13 cellular contexts compared by ENCODE assay signal in genomic region chr2:208112273-208112699, GRCh38. TPM values are rescaled to one million over a fixed set of nuclear protein-coding genes. Genes with fewer than 3 reads are reported as not detected.
DNase-seq lines count a peak whose midpoint lies in the region; ATAC-seq, FAIRE-seq and TF ChIP-seq lines count a peak whose summit lies in the region.
"Not testable (repeated sequence)": the region's sequence is repeated elsewhere in the genome, so short reads cannot be mapped to it uniquely, and the experiment has no call there.
"Had no signal": no experiment of that assay in that cellular context is flagged by ENCODE, and none has a peak within 500 bp of the region (broad histone marks: within the 10 kb centered on the region; RNA-seq: fewer than 3 reads in every experiment).

No MANE protein-coding gene starts in this region.

- H3K4me2 ChIP-seq in GM23338: peak overlapping the region; percentile 58
- peak overlapping the region; percentile 29 to 62 for H3K4me2 ChIP-seq in H1 (ENCODE audit: insufficient read depth in 1 of 2, low read depth in 2 of 2, low read length in 2 of 2)
- H3K4me2 ChIP-seq in mesendoderm (ENCODE audit: low read length): not testable (repeated sequence)

- H3K23ac ChIP-seq in H1 (ENCODE audit: insufficient read length); mesendoderm (ENCODE audit: low read length): not testable (repeated sequence)

- not testable (repeated sequence) for H3F3A ChIP-seq in GM23338 (replicated peaks; ENCODE audit: low read depth)

- intact Hi-C loops in aorta (cut with DNase I): not testable (repeated sequence)

- not testable (repeated sequence) for H2BK15ac ChIP-seq in H1 (ENCODE audit: low read length); mesendoderm (replicated peaks; ENCODE audit: low read depth)

- peak overlapping the region; percentile 52; the same call in 1 of the 2 replicates for H3K27ac Mint-ChIP-seq in GM23338
- H3K27ac Mint-ChIP-seq in WTC11; stimulated activated effector memory CD8-positive, alpha-beta T cell treated with anti-CD3 and anti-CD28 coated beads, Interleukin-12 subunit alpha, Interleukin-12 subunit beta, amount 100 ng/mL, for 72 hours: not testable (repeated sequence)

- not testable (repeated sequence) for H4K20me1 ChIP-seq in GM23338 (replicated peaks; ENCODE audit: insufficient read depth); H1 (replicated peaks in 1 of 2; ENCODE audit: control insufficient read depth in 1 of 2, insufficient read depth in 2 of 2, low read length in 2 of 2)

- H4K91ac ChIP-seq in H1 (replicated peaks; ENCODE audit: insufficient read length, low read length): not testable (repeated sequence)

- peaks cover 12% of the 10 kb centered on the region; the same call in 2 of the 3 replicates for H3K36me3 Mint-ChIP-seq in GM23338 (ENCODE audit: low read depth)
- H3K36me3 Mint-ChIP-seq in WTC11; stimulated activated effector memory CD8-positive, alpha-beta T cell treated with anti-CD3 and anti-CD28 coated beads, Interleukin-12 subunit alpha, Interleukin-12 subunit beta, amount 100 ng/mL, for 72 hours: not testable (repeated sequence)

- CTCF ChIA-PET in WTC11 (lab: Charles Lee) (interaction anchor here (1.2 to 1.3 kb wide), 2 partner anchors 10 to 11 kb away, joined by 3 to 9 read pairs; no protein-coding TSS in a partner anchor), H1 (lab: Charles Lee; ENCODE audit: partially characterized antibody) (interaction anchor here (0.8 to 1.8 kb wide), 4 partner anchors 10 to 71 kb away, joined by 3 to 9 read pairs (median 3); no protein-coding TSS in a partner anchor)

- H3K4me1 Mint-ChIP-seq in GM23338 (peaks cover 33% of the 10 kb centered on the region), WTC11 (peaks cover 42% of the 10 kb centered on the region)
- not testable (repeated sequence) for H3K4me1 Mint-ChIP-seq in stimulated activated effector memory CD8-positive, alpha-beta T cell treated with anti-CD3 and anti-CD28 coated beads, Interleukin-12 subunit alpha, Interleukin-12 subunit beta, amount 100 ng/mL, for 72 hours

- peak overlapping the region; percentile 36 for H4K5ac ChIP-seq in H1 (ENCODE audit: insufficient read length, low read depth, low read length)
- H4K5ac ChIP-seq in mesendoderm (ENCODE audit: low read length): not testable (repeated sequence)

- H3K4ac ChIP-seq in H1 (replicated peaks; ENCODE audit: insufficient read length, low read depth, low read length); mesendoderm (ENCODE audit: low read depth, low read length): not testable (repeated sequence)

- H3K4me1 ChIP-seq in GM23338 (ENCODE audit: insufficient read depth) (peaks cover 41% of the 10 kb centered on the region), H1 (replicated peaks in 1 of 4; ENCODE audit: control insufficient read depth in 3 of 4, insufficient read depth in 4 of 4, low read length in 3 of 4) (peaks cover 3 to 15% (median 8%) of the 10 kb centered on the region in 4 experiments; a peak in 5 of 7 replicates)
- H3K4me1 ChIP-seq in iPS DF 6.9 (ENCODE audit: control insufficient read depth, insufficient read depth, low read length); mesendoderm (ENCODE audit: control insufficient read depth, low read depth, low read length); neuron (ENCODE audit: insufficient read depth, low read length); aorta (ENCODE audit: control insufficient read depth in 1 of 2, insufficient read depth in 2 of 2, low read length in 2 of 2): not testable (repeated sequence)

- not testable (repeated sequence) for H3K9me2 ChIP-seq in GM23338 (ENCODE audit: insufficient read depth)

- H2AFZ ChIP-seq in GM23338 (peak overlapping the region; percentile 54; the same call in 1 of the 2 replicates), H1 (ENCODE audit: low read length) (peak overlapping the region; percentile 49; the same call in 1 of the 2 replicates), neuron (ENCODE audit: low read depth, low read length) (peak overlapping the region; percentile 4)

- peak; percentile 86 for ATAC-seq in GM23338
- peak; percentile 55 for ATAC-seq in WTC11
- ATAC-seq in stimulated activated effector memory CD8-positive, alpha-beta T cell treated with anti-CD3 and anti-CD28 coated beads, Interleukin-12 subunit alpha, Interleukin-12 subunit beta, amount 100 ng/mL, for 72 hours: peak; percentile 32
- ATAC-seq in aorta (ENCODE audit: low FRiP score): peak; percentile 26

- H3K79me1 ChIP-seq in H1 (ENCODE audit: low read depth, low read length); mesendoderm (ENCODE audit: low read length): not testable (repeated sequence)

- H3K27me3 ChIP-seq in GM23338 (ENCODE audit: insufficient read depth); H1 (replicated peaks in 1 of 4; ENCODE audit: control insufficient read depth in 3 of 4, extremely low read depth in 1 of 4, insufficient read depth in 3 of 4, low read length in 3 of 4); iPS DF 6.9 (ENCODE audit: control insufficient read depth, insufficient read depth, low read length); mesendoderm (ENCODE audit: insufficient read depth, low read length, poor library complexity); neuron (ENCODE audit: insufficient read depth, low read length); aorta (ENCODE audit: control insufficient read depth in 1 of 2, insufficient read depth in 2 of 2, low read length in 1 of 2): not testable (repeated sequence)

- FAIRE-seq in H1 (lab: Jason Lieb, UNC): not testable (repeated sequence)

- not testable (repeated sequence) for TF ChIP-seq RAD21 in H1 (IDR thresholded peaks at IDR 0.05 in 1 of 2, conservative IDR thresholded peaks at IDR 0.05 in 1 of 2; ENCODE audit: low read depth in 2 of 2, low read length in 2 of 2)

- not testable (repeated sequence) for H4K8ac ChIP-seq in H1 (ENCODE audit: extremely low read depth, insufficient read depth, low read length); mesendoderm (ENCODE audit: low read depth, low read length)

- H3K4me3 Mint-ChIP-seq in GM23338: peak overlapping the region; percentile 79
- H3K4me3 Mint-ChIP-seq in WTC11: peak overlapping the region; percentile 57
- H3K4me3 Mint-ChIP-seq in stimulated activated effector memory CD8-positive, alpha-beta T cell treated with anti-CD3 and anti-CD28 coated beads, Interleukin-12 subunit alpha, Interleukin-12 subunit beta, amount 100 ng/mL, for 72 hours: not testable (repeated sequence)

- WGBS in H1 (ENCODE audit: extremely low coverage in 1 of 2, insufficient coverage in 1 of 2, insufficient read length in 1 of 2, insufficient replicate concordance in 2 of 2, low coverage in 1 of 2, low lambda C conversion rate in 2 of 2, missing lambda C conversion rate in 1 of 2), 2 experiments: 40% methylated on average over 23 of the region's 34 CpGs; no CpG with 5 or more reads in 1 of the 2 experiments
- no CpG with 5 or more reads among the region's 34 CpGs for WGBS in iPS DF 6.9 (ENCODE audit: insufficient coverage, insufficient read length)
- no CpG with 5 or more reads among the region's 34 CpGs for WGBS in mesendoderm (ENCODE audit: extremely low coverage, insufficient coverage, low lambda C conversion rate)
- 5% methylated on average over 24 to 34 of the region's 34 CpGs for WGBS in aorta, 2 donors

- not testable (repeated sequence) for H3K14ac ChIP-seq in H1 (ENCODE audit: insufficient read length)

- H2BK120ac ChIP-seq in H1 (replicated peaks; ENCODE audit: low read depth, low read length); mesendoderm (ENCODE audit: low read depth, low read length): not testable (repeated sequence)

- H3K23me2 ChIP-seq in H1 (ENCODE audit: low read depth, low read length): not testable (repeated sequence)

- H3K18ac ChIP-seq in H1 (ENCODE audit: extremely low read depth, low read length) (peak overlapping the region; percentile 48; the same call in 1 of the 2 replicates), mesendoderm (ENCODE audit: low read length) (peak overlapping the region; percentile 99)

- not testable (repeated sequence) for H3K27me3 Mint-ChIP-seq in GM23338 (ENCODE audit: insufficient read depth, low read depth, poor library complexity); WTC11 (ENCODE audit: low read depth)

- H3K36me3 ChIP-seq in GM23338 (ENCODE audit: insufficient read depth); H1 (ENCODE audit: control insufficient read depth in 2 of 4, insufficient read depth in 4 of 4, low read length in 3 of 4); iPS DF 6.9 (ENCODE audit: control insufficient read depth, insufficient read depth, low read length); mesendoderm (ENCODE audit: control insufficient read depth, insufficient read depth, low read length); neuron (ENCODE audit: insufficient read depth, low read length); aorta (ENCODE audit: control insufficient read depth in 1 of 2, insufficient read depth in 2 of 2, low read length in 1 of 2): not testable (repeated sequence)

- H3K4me3 ChIP-seq in GM23338 (peak overlapping the region; percentile 48), H1 (ENCODE audit: extremely low read depth in 1 of 4, insufficient read depth in 2 of 4, low read depth in 3 of 4, low read length in 4 of 4) (peak overlapping the region; percentile 6 to 49 (median 24); a peak in 6 of 8 replicates), iPS DF 6.9 (ENCODE audit: low read length) (peak overlapping the region; percentile 23; the same call in 1 of the 2 replicates)
- H3K4me3 ChIP-seq in mesendoderm (ENCODE audit: low read length); neuron (ENCODE audit: low read length); aorta (ENCODE audit: low read length in 2 of 2): not testable (repeated sequence)

- not testable (repeated sequence) for H3K9me3 Mint-ChIP-seq in GM23338; WTC11; stimulated activated effector memory CD8-positive, alpha-beta T cell treated with anti-CD3 and anti-CD28 coated beads, Interleukin-12 subunit alpha, Interleukin-12 subunit beta, amount 100 ng/mL, for 72 hours

- not testable (repeated sequence) for TF ChIP-seq POLR2A in H1 (IDR thresholded peaks at IDR 0.05; ENCODE audit: control extremely low read depth in 1 of 2, low read depth in 2 of 2, low read length in 2 of 2)

- POLR2A ChIA-PET in WTC11 (lab: Charles Lee): not testable (repeated sequence)
- POLR2A ChIA-PET in H1 (lab: Charles Lee; ENCODE audit: partially characterized antibody): interaction anchor here (1.4 kb wide), 1 partner anchor 142 kb away, joined by 3 read pairs; the partner anchor contains the start of gene IDH1

- H2AK5ac ChIP-seq in H1 (ENCODE audit: low read depth, low read length); mesendoderm (ENCODE audit: low read length): not testable (repeated sequence)

- H3K9ac ChIP-seq in H1 (replicated peaks in 1 of 4; ENCODE audit: extremely low read depth in 1 of 4, low read depth in 3 of 4, low read length in 3 of 4): 0 out of 7 replicates have a peak overlapping the region, but pooled peaks of 1 of the 4 experiments have one; percentile 29
- H3K9ac ChIP-seq in mesendoderm (ENCODE audit: low read length): peak overlapping the region; percentile 56

- not testable (repeated sequence) for H2BK20ac ChIP-seq in H1 (ENCODE audit: low read length)

- DNase-seq in GM23338 (ENCODE audit: low spot score) (peak; percentile 61), WTC11 (ENCODE audit: low spot score) (peak; percentile 48), H1 (ENCODE audit: low read depth in 1 of 2, low spot score in 2 of 2) (peak in 1 of 2 experiments; percentile 57)
- not testable (repeated sequence) for DNase-seq in iPS DF 6.9 (ENCODE audit: low read depth, low spot score); mesendoderm; stimulated activated effector memory CD8-positive, alpha-beta T cell treated with anti-CD3 and anti-CD28 coated beads, Interleukin-12 subunit alpha, Interleukin-12 subunit beta, amount 100 ng/mL, for 72 hours (ENCODE audit: low spot score in 2 of 2); aorta

- H2BK5ac ChIP-seq in H1 (ENCODE audit: low read depth, low read length) (peak overlapping the region; percentile 66; the same call in 1 of the 2 replicates), mesendoderm (ENCODE audit: low read length) (peak overlapping the region; percentile 50)

- H3K9me3 ChIP-seq in H1 (ENCODE audit: insufficient read depth in 2 of 2, low read depth in 1 of 2, low read length in 1 of 2); iPS DF 6.9 (ENCODE audit: control insufficient read depth, insufficient read depth, low read length); neuron (ENCODE audit: low read length); aorta (ENCODE audit: control insufficient read depth, low read length): not testable (repeated sequence)

- TF ChIP-seq CTCF in GM23338 (conservative IDR thresholded peaks at IDR 0.05; ENCODE audit: low read depth in 2 of 2); WTC11 (IDR thresholded peaks at IDR 0.05); H1 (IDR thresholded peaks at IDR 0.05; ENCODE audit: control extremely low read depth in 1 of 3, insufficient read depth in 1 of 3, low read depth in 1 of 3, low read length in 3 of 3): not testable (repeated sequence)

- not testable (repeated sequence) for H2BK12ac ChIP-seq in H1 (ENCODE audit: low read depth, low read length)

- 0 out of 2 replicates have a peak overlapping the region, but pooled peaks have one; percentile 60 for H3K27ac ChIP-seq in GM23338 (ENCODE audit: low read depth)
- H3K27ac ChIP-seq in H1 (ENCODE audit: low read depth, low read length); iPS DF 6.9 (ENCODE audit: low read length); aorta (ENCODE audit: low read depth in 1 of 2, low read length in 2 of 2): not testable (repeated sequence)
- H3K27ac ChIP-seq in mesendoderm (ENCODE audit: low read depth, low read length): peak overlapping the region; percentile 83

- TF ChIP-seq EP300 in H1 (IDR thresholded peaks at IDR 0.05; ENCODE audit: borderline replicate concordance in 1 of 2, low read depth in 2 of 2, low read length in 2 of 2): not testable (repeated sequence)

- H3K79me2 ChIP-seq in GM23338 (replicated peaks; ENCODE audit: insufficient read depth); H1 (ENCODE audit: control insufficient read depth in 1 of 2, insufficient read depth in 2 of 2, low read length in 2 of 2); mesendoderm (ENCODE audit: control insufficient read depth, insufficient read depth, low read length): not testable (repeated sequence)

- not testable (repeated sequence) for H3K56ac ChIP-seq in H1 (replicated peaks; ENCODE audit: insufficient read length, low read depth, low read length)
- peak overlapping the region; percentile 79 for H3K56ac ChIP-seq in mesendoderm (ENCODE audit: low read length)

RNA-seq across cellular contexts. Expression of gene CRYGD, which starts 12.0 kb away (rescaled TPM):
- total RNA-seq in GM23338 (2014; rRNA removed; shearing (Covaris generic)): 3.0 and 3.4 TPM in 2 replicates
- polyA plus RNA-seq in GM23338 (2016; fragmentation: Nextera tagmentation; extraction: Ambion mirVana) (22.6 and 23.9 TPM in 2 replicates), H1 (2011; rRNA removed) (6.0 and 7.1 TPM in 2 replicates), aorta (not detected)
- total RNA-seq in WTC11 (2021) (4.6 to 6.3 TPM (median 5.7 TPM) in 3 replicates), aorta (not detected)
- 0.98 and 2.9 TPM in 2 replicates for total RNA-seq in H1 (2021; fragmentation: NEBNext Ultra II Directional; extraction: Animal tissue kit (Norgen Biotek cat#: 25700))
- 4.6 TPM for polyA plus RNA-seq in H1 (2011; cell fraction: cytosol; rRNA removed)
- polyA plus RNA-seq in H1 (2011; cell fraction: nucleus; rRNA removed): 11.6 TPM
- 3.8 to 8.8 TPM (median 6.2 TPM) in 4 replicates for polyA plus RNA-seq in H1 (2012, experiment 1 of 2)
- 12.4 TPM for polyA plus RNA-seq in H1 (2012, experiment 2 of 2)
- 1.3 TPM for polyA plus RNA-seq in H1 (2013, experiment 1 of 2)
- polyA plus RNA-seq in H1 (2013, experiment 2 of 2): 1.7 TPM
- 0.38 and 1.2 TPM in 2 replicates for polyA minus RNA-seq in H1 (2011; rRNA and poly(A)+ RNA removed)
- not detected for polyA minus RNA-seq in H1 (2011; cell fraction: cytosol; rRNA and poly(A)+ RNA removed)
- 1.6 TPM for polyA minus RNA-seq in H1 (2011; cell fraction: nucleus; rRNA and poly(A)+ RNA removed)
- 2.1 TPM for polyA plus RNA-seq in mesendoderm (2013, experiment 1 of 2)
- polyA plus RNA-seq in mesendoderm (2013, experiment 2 of 2): 1.9 TPM
- total RNA-seq: A673, HepG2, K562, LHCN-M2 had no signal
- polyA plus RNA-seq: CD4-positive, CD25-positive, alpha-beta regulatory T cell; HepG2; K562 had no signal

RNA-seq across cellular contexts. Expression of gene CRYGC, which starts 17.3 kb away (rescaled TPM):
- not detected in 2 replicates for total RNA-seq in GM23338 (2014; rRNA removed; shearing (Covaris generic))
- polyA plus RNA-seq in GM23338 (2016; fragmentation: Nextera tagmentation; extraction: Ambion mirVana) (not detected in 2 replicates), H1 (2011; rRNA removed) (not detected in 2 replicates), aorta (not detected)
- total RNA-seq in WTC11 (2021) (not detected in 3 replicates), aorta (not detected)
- not detected in 2 replicates for total RNA-seq in H1 (2021; fragmentation: NEBNext Ultra II Directional; extraction: Animal tissue kit (Norgen Biotek cat#: 25700))
- not detected for polyA plus RNA-seq in H1 (2011; cell fraction: cytosol; rRNA removed)
- polyA plus RNA-seq in H1 (2011; cell fraction: nucleus; rRNA removed): not detected
- polyA plus RNA-seq in H1 (2012, experiment 1 of 2): not detected in 4 replicates
- polyA plus RNA-seq in H1 (2012, experiment 2 of 2): not detected
- polyA plus RNA-seq in H1 (2013, experiment 1 of 2): not detected
- polyA plus RNA-seq in H1 (2013, experiment 2 of 2): not detected
- polyA minus RNA-seq in H1 (2011; rRNA and poly(A)+ RNA removed): not detected in 2 replicates
- polyA minus RNA-seq in H1 (2011; cell fraction: cytosol; rRNA and poly(A)+ RNA removed): not detected
- polyA minus RNA-seq in H1 (2011; cell fraction: nucleus; rRNA and poly(A)+ RNA removed): not detected
- not detected for polyA plus RNA-seq in mesendoderm (2013, experiment 1 of 2)
- polyA plus RNA-seq in mesendoderm (2013, experiment 2 of 2): not detected
- total RNA-seq: A673; CD4-positive, CD25-positive, alpha-beta regulatory T cell; K562; LHCN-M2 had no signal
- polyA plus RNA-seq: CD4-positive, CD25-positive, alpha-beta regulatory T cell; K562 had no signal

RNA-seq across cellular contexts. Expression of gene CRYGB, which starts 33.7 kb away (rescaled TPM):
- total RNA-seq in GM23338 (2014; rRNA removed; shearing (Covaris generic)): 1.9 TPM in 1 of 2 replicates, not detected in the other
- 0.49 and 0.92 TPM in 2 replicates for polyA plus RNA-seq in GM23338 (2016; fragmentation: Nextera tagmentation; extraction: Ambion mirVana)
- total RNA-seq in WTC11 (2021): 0.87 TPM in 1 of 3 replicates, not detected in the others
- total RNA-seq in H1 (2021; fragmentation: NEBNext Ultra II Directional; extraction: Animal tissue kit (Norgen Biotek cat#: 25700)): not detected in 2 replicates
- polyA plus RNA-seq in H1 (2011; rRNA removed): 0.30 and 0.38 TPM in 2 replicates
- polyA plus RNA-seq in H1 (2011; cell fraction: cytosol; rRNA removed): 0.21 TPM
- polyA plus RNA-seq in H1 (2011; cell fraction: nucleus; rRNA removed): not detected
- 0.33 TPM in 1 of 4 replicates, not detected in the others for polyA plus RNA-seq in H1 (2012, experiment 1 of 2)
- polyA plus RNA-seq in H1 (2012, experiment 2 of 2): not detected
- polyA plus RNA-seq in H1 (2013, experiment 1 of 2): 0.22 TPM
- 0.77 TPM for polyA plus RNA-seq in H1 (2013, experiment 2 of 2)
- not detected in 2 replicates for polyA minus RNA-seq in H1 (2011; rRNA and poly(A)+ RNA removed)
- polyA minus RNA-seq in H1 (2011; cell fraction: cytosol; rRNA and poly(A)+ RNA removed): not detected
- polyA minus RNA-seq in H1 (2011; cell fraction: nucleus; rRNA and poly(A)+ RNA removed): not detected
- 1.1 TPM for polyA plus RNA-seq in mesendoderm (2013, experiment 1 of 2)
- 0.90 TPM for polyA plus RNA-seq in mesendoderm (2013, experiment 2 of 2)
- not detected for total RNA-seq in aorta
- not detected for polyA plus RNA-seq in aorta
- total RNA-seq: A673; CD4-positive, CD25-positive, alpha-beta regulatory T cell; HepG2; K562; LHCN-M2 had no signal
- polyA plus RNA-seq: CD4-positive, CD25-positive, alpha-beta regulatory T cell; HepG2; K562 had no signal

RNA-seq across cellular contexts. Expression of gene CRYGA, which starts 51.1 kb away (rescaled TPM):
- total RNA-seq in GM23338 (2014; rRNA removed; shearing (Covaris generic)): not detected in 2 replicates
- polyA plus RNA-seq in GM23338 (2016; fragmentation: Nextera tagmentation; extraction: Ambion mirVana): not detected in 2 replicates
- not detected in 3 replicates for total RNA-seq in WTC11 (2021)
- not detected in 2 replicates for total RNA-seq in H1 (2021; fragmentation: NEBNext Ultra II Directional; extraction: Animal tissue kit (Norgen Biotek cat#: 25700))
- polyA plus RNA-seq in H1 (2011; rRNA removed): not detected in 2 replicates
- polyA plus RNA-seq in H1 (2011; cell fraction: cytosol; rRNA removed): not detected
- not detected for polyA plus RNA-seq in H1 (2011; cell fraction: nucleus; rRNA removed)
- polyA plus RNA-seq in H1 (2012, experiment 1 of 2): not detected in 4 replicates
- not detected for polyA plus RNA-seq in H1 (2012, experiment 2 of 2)
- polyA plus RNA-seq in H1 (2013, experiment 1 of 2): 0.10 TPM
- polyA plus RNA-seq in H1 (2013, experiment 2 of 2): not detected
- polyA minus RNA-seq in H1 (2011; rRNA and poly(A)+ RNA removed): not detected in 2 replicates
- polyA minus RNA-seq in H1 (2011; cell fraction: cytosol; rRNA and poly(A)+ RNA removed): not detected
- not detected for polyA minus RNA-seq in H1 (2011; cell fraction: nucleus; rRNA and poly(A)+ RNA removed)
- not detected for polyA plus RNA-seq in mesendoderm (2013, experiment 1 of 2)
- polyA plus RNA-seq in mesendoderm (2013, experiment 2 of 2): not detected
- total RNA-seq in aorta: not detected
- not detected for polyA plus RNA-seq in aorta
- total RNA-seq: A673; CD4-positive, CD25-positive, alpha-beta regulatory T cell; HepG2; K562; LHCN-M2 had no signal
- polyA plus RNA-seq: CD4-positive, CD25-positive, alpha-beta regulatory T cell; HepG2; K562 had no signal

Comparison
In these comparisons a context has a peak if more than half of its experiments do, and no peak if none do; other contexts are left out.
1. ATAC-seq: peak in every context shown above with its lines; median percentile 86 in GM23338; 55 in WTC11; 32 in stimulated activated effector memory CD8-positive, alpha-beta T cell treated with anti-CD3 and anti-CD28 coated beads, Interleukin-12 subunit alpha, Interleukin-12 subunit beta, amount 100 ng/mL, for 72 hours; 26 in aorta.
2. H2AFZ ChIP-seq: peak in every context shown above with its lines; median percentile 54 in GM23338; 49 in H1; 4 in neuron.